In genomic region chr5:42811591-42812392, GRCh38 we compare ENCODE assay signal across 8 cellular contexts. TPM values are rescaled to one million over a fixed set of nuclear protein-coding genes. Genes with fewer than 3 reads are reported as not detected.
DNase-seq lines count a peak whose midpoint lies in the region; ATAC-seq and TF ChIP-seq lines count a peak whose summit lies in the region.

Gene SELENOP, minus strand, starts transcription at chr5:42811892. Its CDS starts 3,539 bp downstream, at chr5:42808353.

- H2AFZ ChIP-seq in fibroblast of lung (ENCODE audit: low read length) = peak within 1 kb of the TSS; percentile 75

- no peaks in the 10 kb centered on the region for H3K9me3 ChIP-seq in fibroblast of lung (ENCODE audit: control insufficient read depth, insufficient read depth, low read depth, low read length)
- no peaks in the 10 kb centered on the region for H3K9me3 ChIP-seq in muscle layer of colon (ENCODE audit: low read length)

- H3K36me3 ChIP-seq in fibroblast of lung (ENCODE audit: control insufficient read depth, insufficient read depth, low read length) (no peaks in the 10 kb centered on the region), muscle layer of colon (ENCODE audit: insufficient read depth, low read length) (peaks cover 6% of the 10 kb centered on the region)

- no peaks in the 10 kb centered on the region for H4K20me1 ChIP-seq in fibroblast of lung (ENCODE audit: control insufficient read depth, extremely low read depth, insufficient read depth, low read length)

- ATAC-seq in GM18498 (IDR thresholded peaks at IDR 0.05; ENCODE audit: unreplicated experiment) (peak; percentile 52), GM19035 (IDR thresholded peaks at IDR 0.05; ENCODE audit: unreplicated experiment) (no peak), HG02973 (IDR thresholded peaks at IDR 0.05; ENCODE audit: unreplicated experiment) (no peak), GM21526 (IDR thresholded peaks at IDR 0.05; ENCODE audit: low FRiP score, unreplicated experiment) (no peak)

- H3K27ac ChIP-seq in fibroblast of lung (ENCODE audit: insufficient read depth, low read length) (peak within 1 kb of the TSS; percentile 34), muscle layer of colon (ENCODE audit: low read depth, low read length) (peak within 1 kb of the TSS; percentile 50)

- H3K4me3 ChIP-seq in fibroblast of lung (replicated peaks in 1 of 4; ENCODE audit: control extremely low read depth in 1 of 4, insufficient read depth in 1 of 4, low read depth in 3 of 4, low read length in 4 of 4) = peak within 1 kb of the TSS; percentile 45 to 78 (median 62)
- peak within 1 kb of the TSS; percentile 25 to 71 for H3K4me3 ChIP-seq in muscle layer of colon (ENCODE audit: low read depth in 1 of 2, low read length in 2 of 2)

- TF ChIP-seq CTCF in fibroblast of lung (conservative IDR thresholded peaks at IDR 0.05 in 1 of 2, IDR thresholded peaks at IDR 0.05 in 1 of 2; ENCODE audit: low read depth in 1 of 2, low read length in 2 of 2) = no peak

- DNase-seq in OCI-M1 (lab: John Stamatoyannopoulos, UW) = peak; percentile 73
- peak in 1 of 2 donors; percentile 94 for DNase-seq in fibroblast of lung (ENCODE audit: low read depth in 2 of 2)
- DNase-seq in stimulated activated CD4-positive, alpha-beta T cell treated with anti-CD3 and anti-CD28 coated beads, Interleukin-2, amount 100 ng/mL, for 48 hours = no peak

- peak within 1 kb of the TSS; percentile 74 for H3K4me2 ChIP-seq in fibroblast of lung (ENCODE audit: extremely low read depth, insufficient read depth, low read length)

- no peaks in the 10 kb centered on the region for H3K79me2 ChIP-seq in fibroblast of lung (ENCODE audit: control insufficient read depth, insufficient read depth, low read length)

- H3K4me1 ChIP-seq in fibroblast of lung (ENCODE audit: control insufficient read depth, extremely low read depth, insufficient read depth, low read length) (no peaks in the 10 kb centered on the region), muscle layer of colon (ENCODE audit: insufficient read depth, low read length) (peaks cover 12% of the 10 kb centered on the region)

- H3K9ac ChIP-seq in fibroblast of lung (ENCODE audit: insufficient read depth, low read length) (no peak within 1 kb of the TSS), muscle layer of colon (ENCODE audit: low read length) (peak within 1 kb of the TSS; percentile 60)

- H3K27me3 ChIP-seq in fibroblast of lung (ENCODE audit: control insufficient read depth, insufficient read depth, low read length) (no peaks in the 10 kb centered on the region), muscle layer of colon (ENCODE audit: control insufficient read depth in 1 of 2, insufficient read depth in 2 of 2, low read length in 2 of 2) (no peaks in the 10 kb centered on the region)

RNA-seq across cellular contexts. Expression of gene SELENOP, which starts in this region (rescaled TPM):
- 677 and 809 TPM in 2 replicates for total RNA-seq in fibroblast of lung
- 75.2 and 175 TPM in 2 replicates for polyA plus RNA-seq in fibroblast of lung
- 46.7 and 129 TPM in 2 replicates for polyA plus RNA-seq in fibroblast of lung (2012)
- 7.9 and 10.6 TPM in 2 replicates for polyA minus RNA-seq in fibroblast of lung (ENCODE audit: low replicate concordance)
